1 cellular context compared by ENCODE assay signal in genomic region chr4:4439782-4440181, GRCh38.
TF ChIP-seq lines count a peak whose summit lies in the region.

No MANE protein-coding gene starts in this region.

TF ChIP-seq in IMR-90, 13 proteins besides CTCF, POLR2A, EP300 and RAD21 (continued from another document):
- TF ChIP-seq RCOR1 (IDR thresholded peaks at IDR 0.05; ENCODE audit: insufficient replicate concordance, low read length) (no peak), MAZ (IDR thresholded peaks at IDR 0.05; ENCODE audit: borderline replicate concordance, low read depth, low read length) (no peak), RFX5 (IDR thresholded peaks at IDR 0.05; ENCODE audit: low read depth, low read length) (no peak)
